Comparison of ENCODE assay signal across 32 cellular contexts in genomic region chr2:222964632-222965031, GRCh38.
"Had no signal": no experiment of that assay in that cellular context is flagged by ENCODE, and none has a peak within 500 bp of the region (broad histone marks: within the 10 kb centered on the region; RNA-seq: fewer than 3 reads in every experiment).

No MANE protein-coding gene starts in this region.

- H3K27me3 ChIP-seq: left lung, pancreas, stomach, testis, thyroid gland, transverse colon, upper lobe of right lung, uterus had no signal

- H3K27ac ChIP-seq: left lung, lower lobe of right lung, pancreas, prostate gland, skin epidermis, stomach, testis, thyroid gland, transverse colon, upper lobe of right lung, uterus had no signal

- H3K4me3 Mint-ChIP-seq: immature natural killer cell; naive thymus-derived CD4-positive, alpha-beta T cell; natural killer cell treated with Interleukin-12 subunit alpha and Interleukin-12 subunit beta and Interleukin-15 and Interleukin-18, amount 100 ng/mL, for 72 hours; stimulated activated naive B cell treated with anti-CD40 and anti-IgM and Interleukin-4, amounts not matched to agents 10 μg/mL and 1 μg/mL and 100 μg/mL, for 72 hours had no signal

- ATAC-seq: left colon; left lung; lower lobe of right lung; mucosa of descending colon; naive thymus-derived CD4-positive, alpha-beta T cell; pancreas; sciatic nerve; stimulated activated naive B cell treated with anti-CD40 and anti-IgM and Interleukin-4, amounts not matched to agents 10 μg/mL and 1 μg/mL and 100 μg/mL, for 72 hours; stimulated activated naive CD8-positive, alpha-beta T cell treated with anti-CD3 and anti-CD28 coated beads, Interleukin-15, Interleukin-2, amounts not matched to agents 100 U/mL and 50 U/mL, for 24 hours; upper lobe of right lung had no signal

- H3K4me1 ChIP-seq: left lung, lower lobe of right lung, pancreas, prostate gland, testis, thyroid gland, transverse colon, upper lobe of right lung, uterus had no signal

- H3K36me3 ChIP-seq: left lung, lower lobe of right lung, pancreas, prostate gland, stomach, thyroid gland, transverse colon, upper lobe of right lung, uterus had no signal

- H3K36me3 Mint-ChIP-seq: immature natural killer cell; naive thymus-derived CD4-positive, alpha-beta T cell; natural killer cell treated with Interleukin-12 subunit alpha and Interleukin-12 subunit beta and Interleukin-15 and Interleukin-18, amount 100 ng/mL, for 72 hours; stimulated activated naive B cell treated with anti-CD40 and anti-IgM and Interleukin-4, amounts not matched to agents 10 μg/mL and 1 μg/mL and 100 μg/mL, for 72 hours had no signal

- FAIRE-seq: islet of Langerhans, kidney, pancreas had no signal

- DNase-seq: hypothalamus; immature natural killer cell; kidney; left colon; lower lobe of right lung; mammary epithelial cell; midbrain; mucosa of descending colon; naive thymus-derived CD4-positive, alpha-beta T cell; nucleus accumbens; pancreas; posterior cingulate gyrus; retina; right cardiac atrium; stimulated activated CD4-positive, alpha-beta T cell treated with anti-CD3 and anti-CD28 coated beads, Interleukin-12 subunit alpha, Interleukin-12 subunit beta, amount 100 ng/mL, for 4 hours; stimulated activated CD4-positive, alpha-beta T cell treated with anti-CD3 and anti-CD28 coated beads, Interleukin-15, amount 100 ng/mL, for 24 hours; stimulated activated CD4-positive, alpha-beta T cell treated with anti-CD3 and anti-CD28 coated beads, Interleukin-2, amount 100 ng/mL, for 24 hours; stimulated activated CD4-positive, alpha-beta T cell treated with anti-CD3 and anti-CD28 coated beads, Interleukin-4, amount 100 ng/mL, for 1 hour; stimulated activated naive B cell treated with anti-CD40 and anti-IgM and Interleukin-4, amounts not matched to agents 10 μg/mL and 1 μg/mL and 100 μg/mL, for 72 hours; stimulated activated naive CD8-positive, alpha-beta T cell treated with anti-CD3 and anti-CD28 coated beads, Interleukin-15, Interleukin-2, amounts not matched to agents 100 U/mL and 50 U/mL, for 24 hours; stomach; testis; thyroid gland; transverse colon; upper lobe of right lung; uterus had no signal

- H3K4me3 ChIP-seq: left lung, lower lobe of right lung, mucosa of descending colon, pancreas, prostate gland, skin epidermis, stomach, testis, thyroid gland, transverse colon, upper lobe of right lung, uterus had no signal

- H3K4me1 Mint-ChIP-seq: immature natural killer cell; naive thymus-derived CD4-positive, alpha-beta T cell had no signal

- H3K9me3 Mint-ChIP-seq: immature natural killer cell; natural killer cell treated with Interleukin-12 subunit alpha and Interleukin-12 subunit beta and Interleukin-15 and Interleukin-18, amount 100 ng/mL, for 72 hours had no signal

- H3K27ac Mint-ChIP-seq: immature natural killer cell; naive thymus-derived CD4-positive, alpha-beta T cell; natural killer cell treated with Interleukin-12 subunit alpha and Interleukin-12 subunit beta and Interleukin-15 and Interleukin-18, amount 100 ng/mL, for 72 hours; stimulated activated naive B cell treated with anti-CD40 and anti-IgM and Interleukin-4, amounts not matched to agents 10 μg/mL and 1 μg/mL and 100 μg/mL, for 72 hours had no signal

- H3K9me3 ChIP-seq: left lung, lower lobe of right lung, mucosa of descending colon, pancreas, prostate gland, stomach, testis, thyroid gland, transverse colon, upper lobe of right lung, uterus had no signal
